ENCODE assay signal across 30 cellular contexts in genomic region chr15:78097667-78098066, GRCh38. TPM values are rescaled to one million over a fixed set of nuclear protein-coding genes. Genes with fewer than 3 reads are reported as not detected.
DNase-seq lines count a peak whose midpoint lies in the region; ATAC-seq, FAIRE-seq and TF ChIP-seq lines count a peak whose summit lies in the region.
"Had no signal": no experiment of that assay in that cellular context is flagged by ENCODE, and none has a peak within 500 bp of the region (broad histone marks: within the 10 kb centered on the region; RNA-seq: fewer than 3 reads in every experiment).

No MANE protein-coding gene starts in this region.

- H3K36me3 ChIP-seq in upper lobe of right lung, result no peaks in the 10 kb centered on the region
- H3K36me3 ChIP-seq in kidney (ENCODE audit: control insufficient read depth in 1 of 2, insufficient read depth in 2 of 2, low read length in 2 of 2), result no peaks in the 10 kb centered on the region
- H3K36me3 ChIP-seq in mucosa of descending colon (ENCODE audit: low read depth), result no peaks in the 10 kb centered on the region
- H3K36me3 ChIP-seq: MG63 had no signal

- H3K27ac ChIP-seq in upper lobe of right lung (no peak overlapping the region), kidney (ENCODE audit: low read depth in 2 of 2, low read length in 2 of 2) (no peak overlapping the region)

- ATAC-seq in upper lobe of right lung, result no peak
- no peak for ATAC-seq in activated T-helper 17 cell treated with anti-CD3 and anti-CD28 coated beads, Interleukin-2, amount 50 U/mL, for 72 hours (replicated peaks)
- no peak for ATAC-seq in mucosa of descending colon
- ATAC-seq: CD8-positive, alpha-beta T cell; PC-3 had no signal

- H3K9me3 Mint-ChIP-seq in chondrocyte (ENCODE audit: low read depth), result no peaks in the 10 kb centered on the region
- no peaks in the 10 kb centered on the region for H3K9me3 Mint-ChIP-seq in activated T-helper 17 cell treated with anti-CD3 and anti-CD28 coated beads, Interleukin-2, amount 50 U/mL, for 72 hours
- H3K9me3 Mint-ChIP-seq: CD8-positive, alpha-beta T cell; GM23338 had no signal

- H3K36me3 Mint-ChIP-seq in chondrocyte (ENCODE audit: low read depth), result peaks cover 2% of the 10 kb centered on the region
- no peaks in the 10 kb centered on the region for H3K36me3 Mint-ChIP-seq in activated T-helper 17 cell treated with anti-CD3 and anti-CD28 coated beads, Interleukin-2, amount 50 U/mL, for 72 hours (ENCODE audit: low read depth)
- H3K36me3 Mint-ChIP-seq: CD8-positive, alpha-beta T cell had no signal

- H3K27ac Mint-ChIP-seq in chondrocyte (ENCODE audit: unreplicated experiment), result no peak overlapping the region
- H3K27ac Mint-ChIP-seq in activated T-helper 17 cell treated with anti-CD3 and anti-CD28 coated beads, Interleukin-2, amount 50 U/mL, for 72 hours, result no peak overlapping the region
- H3K27ac Mint-ChIP-seq: CD8-positive, alpha-beta T cell; GM23338 had no signal

- H3K27me3 ChIP-seq in upper lobe of right lung, result no peaks in the 10 kb centered on the region
- H3K27me3 ChIP-seq: MG63 had no signal

- TF ChIP-seq CTCF in chondrocyte (IDR thresholded peaks at IDR 0.05) (no peak), upper lobe of right lung (IDR thresholded peaks at IDR 0.05) (no peak), kidney (IDR thresholded peaks at IDR 0.05; ENCODE audit: borderline replicate concordance, extremely low read depth, insufficient read depth) (no peak), mucosa of descending colon (IDR thresholded peaks at IDR 0.05) (no peak)

- intact Hi-C loops in upper lobe of right lung (cut with DNase I), result no loop called here
- intact Hi-C loops in kidney (cut with DNase I), result no loop called here
- intact Hi-C loops in mucosa of descending colon (cut with DNase I, micrococcal nuclease), result no loop called here

- no peaks in the 10 kb centered on the region for H3K27me3 Mint-ChIP-seq in chondrocyte (ENCODE audit: low read depth)
- H3K27me3 Mint-ChIP-seq in activated T-helper 17 cell treated with anti-CD3 and anti-CD28 coated beads, Interleukin-2, amount 50 U/mL, for 72 hours, result no peaks in the 10 kb centered on the region

- H3K9me3 ChIP-seq in upper lobe of right lung (no peaks in the 10 kb centered on the region), kidney (ENCODE audit: control insufficient read depth in 1 of 2, low read length in 2 of 2) (no peaks in the 10 kb centered on the region), mucosa of descending colon (no peaks in the 10 kb centered on the region)
- H3K9me3 ChIP-seq: MG63 had no signal

- H3K4me1 Mint-ChIP-seq in chondrocyte (ENCODE audit: low read depth), result peaks cover 20% of the 10 kb centered on the region
- H3K4me1 Mint-ChIP-seq in activated T-helper 17 cell treated with anti-CD3 and anti-CD28 coated beads, Interleukin-2, amount 50 U/mL, for 72 hours, result peaks cover 5% of the 10 kb centered on the region
- H3K4me1 Mint-ChIP-seq: GM23338 had no signal

- peak; percentile 50 for DNase-seq in activated effector memory CD4-positive, alpha-beta T cell treated with anti-CD3 and anti-CD28 coated beads, Interleukin-2, amount 50 U/mL, for 16 hours
- DNase-seq in activated effector memory CD4-positive, alpha-beta T cell treated with Interleukin-2 at 50 U/mL for 16 hours, result no peak
- DNase-seq in chondrocyte (ENCODE audit: low spot score) (peak; percentile 69), mesenteric fat pad (ENCODE audit: low spot score) (peak; percentile 64), upper lobe of right lung (peak; percentile 40), kidney (no peak), mucosa of descending colon (no peak)
- DNase-seq: AML-193; C1 segment of cervical spinal cord; CD8-positive, alpha-beta T cell; DMS153; HCEC 1CT; MG63; NCI-H1048; NCI-H1436; NCI-H187 treated with DMSO at 0.1 percent for 48 hours; NCI-H2107; NCI-H446 treated with DMSO at 0.1 percent for 48 hours; NCI-H526 treated with DMSO at 0.1 percent for 48 hours; PC-3; RPMI8226; SIG-M5 had no signal

- H3K4me3 ChIP-seq in upper lobe of right lung (no peak overlapping the region), kidney (ENCODE audit: low read length in 2 of 2) (no peak overlapping the region), mucosa of descending colon (no peak overlapping the region)
- H3K4me3 ChIP-seq: GM23338, MG63 had no signal

- no peak overlapping the region for H3K4me3 Mint-ChIP-seq in chondrocyte (ENCODE audit: unreplicated experiment)
- no peak overlapping the region for H3K4me3 Mint-ChIP-seq in activated T-helper 17 cell treated with anti-CD3 and anti-CD28 coated beads, Interleukin-2, amount 50 U/mL, for 72 hours
- H3K4me3 Mint-ChIP-seq: CD8-positive, alpha-beta T cell; GM23338 had no signal

- no peak overlapping the region for H3K9ac ChIP-seq in kidney (ENCODE audit: low read length in 2 of 2)

- no peak for FAIRE-seq in kidney (lab: Jason Lieb, UNC)
- FAIRE-seq: G401.6, GM18507 had no signal

- H3K4me1 ChIP-seq in upper lobe of right lung (peaks cover 9% of the 10 kb centered on the region), kidney (ENCODE audit: control insufficient read depth in 1 of 2, insufficient read depth in 1 of 2, low read depth in 1 of 2, low read length in 2 of 2) (peaks cover 0 to 10% of the 10 kb centered on the region in 2 donors), mucosa of descending colon (ENCODE audit: low read depth) (peaks cover 3% of the 10 kb centered on the region)

RNA-seq across cellular contexts. Expression of gene SH2D7, which starts 5.3 kb away (rescaled TPM):
- not detected in 3 replicates for total RNA-seq in chondrocyte
- not detected for total RNA-seq in mesenteric fat pad
- total RNA-seq in upper lobe of right lung, result not detected
- total RNA-seq in activated T-helper 17 cell treated with anti-CD3 and anti-CD28 coated beads, Interleukin-2, amount 50 U/mL, for 72 hours, result not detected
- not detected for total RNA-seq in kidney
- polyA plus RNA-seq in kidney (ENCODE audit: insufficient read depth, low read depth, low replicate concordance), result not detected
- total RNA-seq in mucosa of descending colon, result 1 to 10 TPM; 1.9 to 2.8 (median 2.2) TPM
- total RNA-seq: A172; CD8-positive, alpha-beta T cell; Daoy; GM23338; LHCN-M2; PC-3 had no signal
- polyA plus RNA-seq: AG04450 had no signal

RNA-seq across cellular contexts. Expression of gene TBC1D2B, which starts 20.2 kb away (rescaled TPM):
- total RNA-seq in chondrocyte (44.3 to 64.2 TPM (median 58.1 TPM) in 3 replicates), mesenteric fat pad (82.0 TPM), upper lobe of right lung (88.7 TPM), kidney (41.6 TPM), mucosa of descending colon (10 to 100 TPM; 54.8 to 65.6 (median 57.0) TPM)
- 100 to 1,000 TPM in 1 of 2 donors, 10 to 100 TPM in 1; 86.1 to 109 TPM for total RNA-seq in activated T-helper 17 cell treated with anti-CD3 and anti-CD28 coated beads, Interleukin-2, amount 50 U/mL, for 72 hours
- polyA plus RNA-seq in kidney (ENCODE audit: insufficient read depth, low read depth, low replicate concordance), result 8.5 TPM

RNA-seq across cellular contexts. Expression of gene CIB2, which starts 33.6 kb away (rescaled TPM):
- total RNA-seq in chondrocyte, result 5.7 to 8.8 TPM (median 8.0 TPM) in 3 replicates
- 5.5 TPM for total RNA-seq in mesenteric fat pad
- total RNA-seq in upper lobe of right lung, result 1.9 TPM
- total RNA-seq in activated T-helper 17 cell treated with anti-CD3 and anti-CD28 coated beads, Interleukin-2, amount 50 U/mL, for 72 hours, result 1 to 10 TPM in 1 of 2 donors, under 1 TPM in 1; 0.65 to 1.7 TPM
- total RNA-seq in kidney, result 13.7 TPM
- polyA plus RNA-seq in kidney (ENCODE audit: insufficient read depth, low read depth, low replicate concordance), result 29.9 TPM
- 10 to 100 TPM in 2 of 3 donors, 1 to 10 TPM in 1; 8.1 to 13.7 (median 10.9) TPM for total RNA-seq in mucosa of descending colon

RNA-seq across cellular contexts. Expression of gene IDH3A, which starts 51.5 kb away (rescaled TPM):
- total RNA-seq in chondrocyte (42.6 to 50.7 TPM (median 48.7 TPM) in 3 replicates), mesenteric fat pad (105 TPM), upper lobe of right lung (71.6 TPM), kidney (97.2 TPM), mucosa of descending colon (100 to 1,000 TPM; 183 to 227 (median 207) TPM)
- 100 to 1,000 TPM in 1 of 2 donors, 10 to 100 TPM in 1; 61.9 to 176 TPM for total RNA-seq in activated T-helper 17 cell treated with anti-CD3 and anti-CD28 coated beads, Interleukin-2, amount 50 U/mL, for 72 hours
- 67.5 TPM for polyA plus RNA-seq in kidney (ENCODE audit: insufficient read depth, low read depth, low replicate concordance)

Comparison
In these comparisons a context has a peak if more than half of its experiments do, and no peak if none do; other contexts are left out.
1. DNase-seq: peak in activated effector memory CD4-positive, alpha-beta T cell treated with anti-CD3 and anti-CD28 coated beads, Interleukin-2, amount 50 U/mL, for 16 hours (single experiment), chondrocyte (single experiment), mesenteric fat pad (single experiment) and upper lobe of right lung (single experiment); none in activated effector memory CD4-positive, alpha-beta T cell treated with Interleukin-2 at 50 U/mL for 16 hours (single experiment), kidney (single experiment) and mucosa of descending colon (0 of 3).